In the genomic region with DNA sequence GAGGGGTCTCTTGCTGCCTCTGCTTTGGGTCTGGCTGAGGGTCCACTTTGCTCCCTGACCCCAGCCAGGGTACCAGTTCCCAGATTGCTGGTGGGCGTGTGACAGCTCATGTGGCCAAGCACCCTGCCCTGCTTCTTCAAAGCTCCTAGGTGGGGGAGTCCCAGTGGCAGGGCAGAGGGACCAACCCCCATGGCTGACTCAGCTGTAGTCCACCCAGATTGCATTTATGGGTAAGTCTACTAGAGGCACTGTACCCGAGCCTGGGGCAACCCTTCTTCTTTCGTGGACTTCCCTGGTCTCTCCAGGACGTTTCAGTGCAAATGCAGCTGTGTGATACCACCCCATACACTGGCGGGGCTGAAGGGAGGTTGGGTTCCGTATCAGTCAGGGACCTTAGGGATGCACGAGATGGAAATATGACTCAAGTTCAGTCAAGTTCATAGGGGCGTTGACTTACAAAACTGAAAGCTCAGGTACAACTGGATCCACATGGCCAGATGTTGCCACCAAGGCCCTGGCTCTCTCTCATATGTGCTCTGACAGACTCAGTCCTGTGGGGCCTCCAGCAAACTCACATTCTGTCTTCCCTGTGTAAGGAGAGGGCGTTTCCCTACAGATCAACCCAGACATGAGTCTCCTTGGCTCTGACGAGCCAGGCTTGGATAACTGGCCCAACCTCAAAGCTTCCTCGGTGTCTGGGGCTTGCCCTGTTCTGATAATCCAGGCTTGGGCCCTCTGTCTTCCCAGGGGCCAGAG, we compare ENCODE assay signal across 1 cellular context.
TF ChIP-seq lines count a peak whose summit lies in the region.

No MANE protein-coding gene starts in this region.

TF ChIP-seq in GM23338, 12 proteins besides CTCF, POLR2A, EP300 and RAD21 (continued from another document):
- TF ChIP-seq JUNB (IDR thresholded peaks at IDR 0.05; ENCODE audit: unreplicated experiment): no peak
- TF ChIP-seq, protein P1, sequence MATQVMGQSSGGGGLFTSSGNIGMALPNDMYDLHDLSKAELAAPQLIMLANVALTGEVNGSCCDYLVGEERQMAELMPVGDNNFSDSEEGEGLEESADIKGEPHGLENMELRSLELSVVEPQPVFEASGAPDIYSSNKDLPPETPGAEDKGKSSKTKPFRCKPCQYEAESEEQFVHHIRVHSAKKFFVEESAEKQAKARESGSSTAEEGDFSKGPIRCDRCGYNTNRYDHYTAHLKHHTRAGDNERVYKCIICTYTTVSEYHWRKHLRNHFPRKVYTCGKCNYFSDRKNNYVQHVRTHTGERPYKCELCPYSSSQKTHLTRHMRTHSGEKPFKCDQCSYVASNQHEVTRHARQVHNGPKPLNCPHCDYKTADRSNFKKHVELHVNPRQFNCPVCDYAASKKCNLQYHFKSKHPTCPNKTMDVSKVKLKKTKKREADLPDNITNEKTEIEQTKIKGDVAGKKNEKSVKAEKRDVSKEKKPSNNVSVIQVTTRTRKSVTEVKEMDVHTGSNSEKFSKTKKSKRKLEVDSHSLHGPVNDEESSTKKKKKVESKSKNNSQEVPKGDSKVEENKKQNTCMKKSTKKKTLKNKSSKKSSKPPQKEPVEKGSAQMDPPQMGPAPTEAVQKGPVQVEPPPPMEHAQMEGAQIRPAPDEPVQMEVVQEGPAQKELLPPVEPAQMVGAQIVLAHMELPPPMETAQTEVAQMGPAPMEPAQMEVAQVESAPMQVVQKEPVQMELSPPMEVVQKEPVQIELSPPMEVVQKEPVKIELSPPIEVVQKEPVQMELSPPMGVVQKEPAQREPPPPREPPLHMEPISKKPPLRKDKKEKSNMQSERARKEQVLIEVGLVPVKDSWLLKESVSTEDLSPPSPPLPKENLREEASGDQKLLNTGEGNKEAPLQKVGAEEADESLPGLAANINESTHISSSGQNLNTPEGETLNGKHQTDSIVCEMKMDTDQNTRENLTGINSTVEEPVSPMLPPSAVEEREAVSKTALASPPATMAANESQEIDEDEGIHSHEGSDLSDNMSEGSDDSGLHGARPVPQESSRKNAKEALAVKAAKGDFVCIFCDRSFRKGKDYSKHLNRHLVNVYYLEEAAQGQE (IDR thresholded peaks at IDR 0.05; ENCODE audit: unreplicated experiment): no peak
- no peak for TF ChIP-seq STAT1 (IDR thresholded peaks at IDR 0.05; ENCODE audit: unreplicated experiment)
TF ChIP-seq in GM23338: peak in this region for 0.
